8 cellular contexts compared by ENCODE assay signal in the genomic region with DNA sequence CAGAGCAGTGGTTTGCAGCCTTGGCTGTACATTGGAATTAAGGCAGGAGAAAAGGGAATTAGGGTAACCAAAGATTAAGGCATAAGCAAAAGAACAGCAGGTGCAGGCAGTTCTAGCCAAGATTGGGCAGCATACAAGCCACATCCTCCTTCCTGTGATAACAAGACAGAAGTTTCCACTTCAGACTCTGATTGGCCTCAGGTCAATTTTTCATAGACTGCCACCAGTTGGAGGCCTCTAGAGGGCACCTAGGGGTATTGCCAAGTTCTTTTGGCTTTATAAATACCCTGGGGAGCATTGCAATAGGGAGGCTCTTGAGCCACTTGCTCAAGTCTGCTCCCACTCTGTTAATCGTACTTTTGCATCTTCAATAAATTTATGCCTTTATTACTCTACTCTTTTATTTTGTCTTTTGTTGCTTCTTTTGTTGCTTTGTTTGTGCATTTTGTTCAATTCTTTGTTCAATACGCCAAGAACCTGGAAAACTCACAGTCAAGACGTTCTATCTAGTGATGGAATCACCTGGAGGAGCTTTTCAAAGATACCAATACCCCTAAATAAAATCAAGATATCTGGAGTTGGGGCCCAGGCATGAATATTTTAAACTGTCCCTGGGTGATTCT. TPM values are rescaled to one million over a fixed set of nuclear protein-coding genes. Genes with fewer than 3 reads are reported as not detected.
A peak's percentile ranks its signal among the peaks of the same experiment; 100 is the strongest.
DNase-seq lines count a peak whose midpoint lies in the region; ATAC-seq and TF ChIP-seq lines count a peak whose summit lies in the region.

No MANE protein-coding gene starts in this region.

- CTCF ChIA-PET in PC-3 (lab: Charles Lee): no interaction called here

- TF ChIP-seq CTCF in PC-3 (conservative IDR thresholded peaks at IDR 0.05; ENCODE audit: low read depth, low read length) (peak; percentile 69), cardiac muscle cell (IDR thresholded peaks at IDR 0.05; ENCODE audit: low read depth, low read length) (no peak)

- DNase-seq in A172 (ENCODE audit: low spot score) (peak; percentile 88), PC-3 (peak; percentile 81), cardiac muscle cell (ENCODE audit: low read depth in 1 of 2, low spot score in 1 of 2) (peak; percentile 27 to 82), T1000 (lab: John Stamatoyannopoulos, UW) (no peak)
- DNase-seq in activated T-cell treated with anti-CD3 and anti-CD28 coated beads, Interleukin-2, amount 50 U/mL, for 4 hours: peak; percentile 35
- DNase-seq in stimulated activated CD4-positive, alpha-beta T cell treated with anti-CD3 and anti-CD28 coated beads, Interleukin-4, amount 100 ng/mL, for 24 hours: peak; percentile 74

- no peaks in the 10 kb centered on the region for H3K36me3 Mint-ChIP-seq in activated T-cell treated with anti-CD3 and anti-CD28 coated beads, Interleukin-2, amount 50 U/mL, for 4 hours (ENCODE audit: insufficient read depth)

- no peaks in the 10 kb centered on the region for H3F3A ChIP-seq in PC-3 (ENCODE audit: low read length, unreplicated experiment)

- H3K9me3 ChIP-seq in PC-3 (ENCODE audit: low read length) (no peaks in the 10 kb centered on the region), cardiac muscle cell (ENCODE audit: low read depth) (no peaks in the 10 kb centered on the region)

- no peak overlapping the region for H3K9ac ChIP-seq in PC-3 (ENCODE audit: low read length)

- no peak overlapping the region for H3K4me3 Mint-ChIP-seq in activated T-cell treated with anti-CD3 and anti-CD28 coated beads, Interleukin-2, amount 50 U/mL, for 4 hours

- H3K4me3 ChIP-seq in PC-3 (ENCODE audit: low read length) (no peak overlapping the region), cardiac muscle cell (no peak overlapping the region)

- no peak overlapping the region for H3K27ac ChIP-seq in PC-3 (ENCODE audit: low read length)
- no peak overlapping the region for H3K27ac ChIP-seq in cardiac muscle cell

- H3K27me3 ChIP-seq in PC-3 (ENCODE audit: low read length): 0 out of 2 replicates have a peak, but pooled peaks cover 6% of the 10 kb centered on the region
- no peaks in the 10 kb centered on the region for H3K27me3 ChIP-seq in cardiac muscle cell

- no peaks in the 10 kb centered on the region for H3K36me3 ChIP-seq in PC-3 (ENCODE audit: low read depth, low read length)
- H3K36me3 ChIP-seq in cardiac muscle cell: no peaks in the 10 kb centered on the region

- no peak overlapping the region for H2AFZ ChIP-seq in PC-3 (ENCODE audit: low read length)

- BruUV-seq in PC-3 (replicated peaks; lab: Mats Ljungman, UMichigan): no TSS peak

- no peaks in the 10 kb centered on the region for H4K20me1 ChIP-seq in PC-3 (ENCODE audit: low read length)

- no peak overlapping the region for H3K4me2 ChIP-seq in PC-3 (ENCODE audit: low read length)

- H3K4me1 ChIP-seq in PC-3 (ENCODE audit: insufficient read depth, low read length): no peaks in the 10 kb centered on the region
- H3K4me1 ChIP-seq in cardiac muscle cell (ENCODE audit: low read depth): no peaks in the 10 kb centered on the region

- H3K27me3 Mint-ChIP-seq in activated T-cell treated with anti-CD3 and anti-CD28 coated beads, Interleukin-2, amount 50 U/mL, for 4 hours (ENCODE audit: low read depth): no peaks in the 10 kb centered on the region

- H3K4me1 Mint-ChIP-seq in activated T-cell treated with anti-CD3 and anti-CD28 coated beads, Interleukin-2, amount 50 U/mL, for 4 hours (ENCODE audit: low read depth): peaks cover 22% of the 10 kb centered on the region

- ATAC-seq in GM18511 (IDR thresholded peaks at IDR 0.05; ENCODE audit: unreplicated experiment): peak; percentile 96
- peak; percentile 98 for ATAC-seq in HG03175 (IDR thresholded peaks at IDR 0.05; ENCODE audit: unreplicated experiment)
- ATAC-seq in PC-3: peak; percentile 78
- ATAC-seq in activated T-cell treated with anti-CD3 and anti-CD28 coated beads, Interleukin-2, amount 50 U/mL, for 4 hours: peak; percentile 84 to 95

- H3K9me2 ChIP-seq in PC-3 (replicated peaks; ENCODE audit: low read length): no peaks in the 10 kb centered on the region

- no peaks in the 10 kb centered on the region for H3K9me3 Mint-ChIP-seq in activated T-cell treated with anti-CD3 and anti-CD28 coated beads, Interleukin-2, amount 50 U/mL, for 4 hours

- no peaks in the 10 kb centered on the region for H3K79me2 ChIP-seq in PC-3 (ENCODE audit: low read length)

- intact Hi-C loops in PC-3 (cut with micrococcal nuclease): loop anchor here (1.0 kb wide), 1 partner anchor 140 kb away; no protein-coding TSS in a partner anchor

- POLR2A ChIA-PET in PC-3 (lab: Charles Lee; ENCODE audit: unreplicated experiment): no interaction called here

RNA-seq across cellular contexts. Expression of a gene that starts 32.2 kb away (rescaled TPM):
- 0.36 and 0.95 TPM in 2 replicates for total RNA-seq in A172 (2014; rRNA removed; shearing (Covaris generic))
- total RNA-seq in PC-3 (2014; rRNA removed) (2.4 and 2.9 TPM in 2 replicates), cardiac muscle cell (1.8 and 3.3 TPM in 2 replicates)
- under 1 TPM; 0.14 to 0.66 (median 0.48) TPM for total RNA-seq in activated T-cell treated with anti-CD3 and anti-CD28 coated beads, Interleukin-2, amount 50 U/mL, for 4 hours
- 0.53 and 0.77 TPM in 2 replicates for polyA plus RNA-seq in cardiac muscle cell
